In genomic region chr1:64320470-64320869, GRCh38 we compare ENCODE assay signal across 15 cellular contexts.
A peak's percentile ranks its signal among the peaks of the same experiment; 100 is the strongest.
DNase-seq lines count a peak whose midpoint lies in the region; ATAC-seq, FAIRE-seq and TF ChIP-seq lines count a peak whose summit lies in the region.
"Had no signal": no experiment of that assay in that cellular context is flagged by ENCODE, and none has a peak within 500 bp of the region (broad histone marks: within the 10 kb centered on the region; RNA-seq: fewer than 3 reads in every experiment).

No MANE protein-coding gene starts in this region.

- ATAC-seq in GM19463 (IDR thresholded peaks at IDR 0.05; ENCODE audit: unreplicated experiment) = no peak
- no peak for ATAC-seq in GM21526 (IDR thresholded peaks at IDR 0.05; ENCODE audit: low FRiP score, unreplicated experiment)
- ATAC-seq: CD8-positive, alpha-beta T cell had no signal

- H3K9me3 ChIP-seq in endothelial cell of umbilical vein (replicated peaks; ENCODE audit: control insufficient read depth, insufficient read depth, low read length) (no peaks in the 10 kb centered on the region), spleen (no peaks in the 10 kb centered on the region)
- H3K9me3 ChIP-seq: heart left ventricle, upper lobe of left lung had no signal

- peaks cover 8% of the 10 kb centered on the region for H3K4me1 ChIP-seq in endothelial cell of umbilical vein (ENCODE audit: control insufficient read depth, extremely low read depth, insufficient read depth, low read length)
- peaks cover 0 to 6% (median 0%) of the 10 kb centered on the region in 6 donors for H3K4me1 ChIP-seq in spleen

- no peaks in the 10 kb centered on the region for H3K79me2 ChIP-seq in endothelial cell of umbilical vein (ENCODE audit: control insufficient read depth, insufficient read depth, low read length)

- TF ChIP-seq POLR2A in endothelial cell of umbilical vein (IDR thresholded peaks at IDR 0.05; ENCODE audit: low read depth, low read length) = no peak
- TF ChIP-seq POLR2A in spleen (IDR thresholded peaks at IDR 0.05) = no peak

- no peak overlapping the region for H3K9ac ChIP-seq in endothelial cell of umbilical vein (replicated peaks; ENCODE audit: extremely low read depth, insufficient read depth, low read length)

- intact Hi-C loops in endothelial cell of umbilical vein (cut with micrococcal nuclease) = no loop called here
- intact Hi-C loops in spleen (cut with DNase I; ENCODE audit: low total_unique reads) = no loop called here

- POLR2A ChIA-PET in endothelial cell of umbilical vein (lab: Charles Lee) = no interaction called here

- H3K4me2 ChIP-seq in endothelial cell of umbilical vein (ENCODE audit: insufficient read depth, low read length) = peak overlapping the region; percentile 59

- TF ChIP-seq CTCF in endothelial cell of umbilical vein (IDR thresholded peaks at IDR 0.05; ENCODE audit: extremely low read depth in 1 of 2, insufficient read depth in 1 of 2, low read depth in 1 of 2, low read length in 2 of 2) (no peak), spleen (IDR thresholded peaks at IDR 0.05 in 8 of 11, conservative IDR thresholded peaks at IDR 0.05 in 3 of 11) (no peak)

- H3K27me3 ChIP-seq in endothelial cell of umbilical vein (ENCODE audit: control insufficient read depth in 2 of 2, insufficient read depth in 2 of 2, low read length in 2 of 2) (peaks cover 0 to 2% of the 10 kb centered on the region in 2 experiments), spleen (replicated peaks in 1 of 7) (no peaks in the 10 kb centered on the region)
- H3K27me3 ChIP-seq: heart left ventricle, upper lobe of left lung had no signal

- H3K36me3 ChIP-seq in endothelial cell of umbilical vein (ENCODE audit: control insufficient read depth in 2 of 2, extremely low read depth in 1 of 2, insufficient read depth in 2 of 2, low read length in 2 of 2) (no peaks in the 10 kb centered on the region), spleen (no peaks in the 10 kb centered on the region)
- H3K36me3 ChIP-seq: heart left ventricle, upper lobe of left lung, WERI-Rb-1 had no signal

- CTCF ChIA-PET in endothelial cell of umbilical vein (lab: Charles Lee) = no interaction called here

- DNase-seq in GM04503 (ENCODE audit: low read depth) (peak; percentile 52), NOMO-1 treated with DMSO at 0.1 percent for 48 hours (lab: John Stamatoyannopoulos, UW; ENCODE audit: unreplicated experiment) (peak; percentile 80), endothelial cell of umbilical vein (ENCODE audit: low read depth, low spot score) (peak; percentile 24), spleen (no peak), Kasumi-1 (lab: John Stamatoyannopoulos, UW) (no peak)
- DNase-seq: CD8-positive, alpha-beta T cell; central memory CD4-positive, alpha-beta T cell; GF-D8; H9; heart left ventricle; NCI-H1092 had no signal

- H2AFZ ChIP-seq in endothelial cell of umbilical vein (ENCODE audit: low read depth, low read length) = no peak overlapping the region

- H3K9me1 ChIP-seq in endothelial cell of umbilical vein (replicated peaks; ENCODE audit: control insufficient read depth, extremely low read depth, insufficient read depth, low read length) = no peaks in the 10 kb centered on the region

- dilution Hi-C loops in endothelial cell of umbilical vein (cut with MboI; ENCODE audit: extremely low pct_ligation_motif_present, low sequenced_read_pairs) = no loop called here

- H3K27ac ChIP-seq in endothelial cell of umbilical vein (ENCODE audit: insufficient read depth, low read depth, low read length) (no peak overlapping the region), spleen (peak overlapping the region in 5 of 8 donors; percentile 9 to 58 (median 45))
- H3K27ac ChIP-seq: heart left ventricle, WERI-Rb-1 had no signal

- 6 to 41% (median 16%) methylated on average over 4 of the region's 4 CpGs for WGBS in spleen, 5 donors

- no peak for FAIRE-seq in endothelial cell of umbilical vein (lab: Jason Lieb, UNC)

- no TSS peak for BruUV-seq in endothelial cell of umbilical vein (replicated peaks; lab: Mats Ljungman, UMichigan)

- H4K20me1 ChIP-seq in endothelial cell of umbilical vein (replicated peaks; ENCODE audit: control insufficient read depth, extremely low read depth, insufficient read depth, low read length) = no peaks in the 10 kb centered on the region

- H3K4me3 ChIP-seq in endothelial cell of umbilical vein (replicated peaks in 1 of 3; ENCODE audit: insufficient read depth in 1 of 3, low read depth in 1 of 3, low read length in 3 of 3) = no peak overlapping the region
- H3K4me3 ChIP-seq in spleen = no peak overlapping the region
- H3K4me3 ChIP-seq: heart left ventricle, upper lobe of left lung had no signal

TF ChIP-seq in endothelial cell of umbilical vein, 7 proteins besides CTCF, POLR2A, EP300 and RAD21:
- TF ChIP-seq FOS (IDR thresholded peaks at IDR 0.05; ENCODE audit: borderline replicate concordance, insufficient read depth, low read length) (peak; percentile 73), GATA2 (IDR thresholded peaks at IDR 0.05; ENCODE audit: insufficient read depth, insufficient read length, low read depth, low read length) (no peak), MYC (IDR thresholded peaks at IDR 0.05; ENCODE audit: low read depth, low read length) (peak; percentile 71), POLR2AphosphoS5 (IDR thresholded peaks at IDR 0.05; ENCODE audit: insufficient read depth, low read depth, low read length) (peak; percentile 35)

Comparison
In these comparisons a context has a peak if more than half of its experiments do, and no peak if none do; other contexts are left out.
1. DNase-seq: peak in GM04503 (single experiment), NOMO-1 treated with DMSO at 0.1 percent for 48 hours (single experiment) and endothelial cell of umbilical vein (single experiment); none in spleen (single experiment) and Kasumi-1 (0 of 2).